Comparison of ENCODE assay signal across 9 cellular contexts in genomic region chr1:156149374-156150106, GRCh38. TPM values are rescaled to one million over a fixed set of nuclear protein-coding genes. Genes with fewer than 3 reads are reported as not detected.
DNase-seq lines count a peak whose midpoint lies in the region; ATAC-seq, FAIRE-seq and TF ChIP-seq lines count a peak whose summit lies in the region.
"Had no signal": no experiment of that assay in that cellular context is flagged by ENCODE, and none has a peak within 500 bp of the region (broad histone marks: within the 10 kb centered on the region; RNA-seq: fewer than 3 reads in every experiment).

No MANE protein-coding gene starts in this region.

- TF ChIP-seq POLR2A in H54 (IDR thresholded peaks at IDR 0.05; ENCODE audit: low read depth, low read length), result no peak

- H3K36me3 Mint-ChIP-seq in osteocyte (ENCODE audit: unreplicated experiment), result no peaks in the 10 kb centered on the region

- no peak overlapping the region for H3K4me3 Mint-ChIP-seq in osteocyte (ENCODE audit: unreplicated experiment)

- no peak for FAIRE-seq in H54 (lab: Jason Lieb, UNC)

- H3K9me3 Mint-ChIP-seq in osteocyte (ENCODE audit: unreplicated experiment), result no peaks in the 10 kb centered on the region

- ATAC-seq in GM18499 (IDR thresholded peaks at IDR 0.05; ENCODE audit: insufficient read depth, unreplicated experiment) (peak; percentile 39), GM21390 (IDR thresholded peaks at IDR 0.05; ENCODE audit: unreplicated experiment) (peak; percentile 45), HG03460 (IDR thresholded peaks at IDR 0.05; ENCODE audit: unreplicated experiment) (peak; percentile 43)

- DNase-seq in HuH-7 (ENCODE audit: low spot score), result no peak
- no peak for DNase-seq in NCI-H1048 (lab: John Stamatoyannopoulos, UW)
- DNase-seq in H54 (ENCODE audit: insufficient read length, low spot score), result no peak
- no peak for DNase-seq in osteocyte (ENCODE audit: extremely low spot score, unreplicated experiment)
- DNase-seq: NCI-H446 had no signal

- no peak for TF ChIP-seq CTCF in osteocyte (IDR thresholded peaks at IDR 0.05)

- H3K4me3 ChIP-seq in iPS-18c (ENCODE audit: insufficient read depth, low read depth, low read length), result peak overlapping the region; percentile 34; the same call in 1 of the 2 replicates

- peaks cover 18% of the 10 kb centered on the region for H3K4me1 Mint-ChIP-seq in osteocyte (ENCODE audit: unreplicated experiment)

- no peak overlapping the region for H3K27ac Mint-ChIP-seq in osteocyte (ENCODE audit: unreplicated experiment)

- peaks cover 22% of the 10 kb centered on the region for H3K27me3 Mint-ChIP-seq in osteocyte (ENCODE audit: unreplicated experiment)

- no peaks in the 10 kb centered on the region for H3K9me3 ChIP-seq in iPS-18c (ENCODE audit: control insufficient read depth, insufficient read depth, low read length)

RNA-seq across cellular contexts. Expression of gene SEMA4A, which starts 3.8 kb away (rescaled TPM):
- 1.6 and 1.8 TPM in 2 replicates for total RNA-seq in osteocyte

RNA-seq across cellular contexts. Expression of gene LMNA, which starts 35.0 kb away (rescaled TPM):
- 733 and 792 TPM in 2 replicates for total RNA-seq in osteocyte

RNA-seq across cellular contexts. Expression of gene SLC25A44, which starts 44.4 kb away (rescaled TPM):
- total RNA-seq in osteocyte, result 20.2 and 23.4 TPM in 2 replicates
